Comparison of ENCODE assay signal across 11 cellular contexts in the genomic region with DNA sequence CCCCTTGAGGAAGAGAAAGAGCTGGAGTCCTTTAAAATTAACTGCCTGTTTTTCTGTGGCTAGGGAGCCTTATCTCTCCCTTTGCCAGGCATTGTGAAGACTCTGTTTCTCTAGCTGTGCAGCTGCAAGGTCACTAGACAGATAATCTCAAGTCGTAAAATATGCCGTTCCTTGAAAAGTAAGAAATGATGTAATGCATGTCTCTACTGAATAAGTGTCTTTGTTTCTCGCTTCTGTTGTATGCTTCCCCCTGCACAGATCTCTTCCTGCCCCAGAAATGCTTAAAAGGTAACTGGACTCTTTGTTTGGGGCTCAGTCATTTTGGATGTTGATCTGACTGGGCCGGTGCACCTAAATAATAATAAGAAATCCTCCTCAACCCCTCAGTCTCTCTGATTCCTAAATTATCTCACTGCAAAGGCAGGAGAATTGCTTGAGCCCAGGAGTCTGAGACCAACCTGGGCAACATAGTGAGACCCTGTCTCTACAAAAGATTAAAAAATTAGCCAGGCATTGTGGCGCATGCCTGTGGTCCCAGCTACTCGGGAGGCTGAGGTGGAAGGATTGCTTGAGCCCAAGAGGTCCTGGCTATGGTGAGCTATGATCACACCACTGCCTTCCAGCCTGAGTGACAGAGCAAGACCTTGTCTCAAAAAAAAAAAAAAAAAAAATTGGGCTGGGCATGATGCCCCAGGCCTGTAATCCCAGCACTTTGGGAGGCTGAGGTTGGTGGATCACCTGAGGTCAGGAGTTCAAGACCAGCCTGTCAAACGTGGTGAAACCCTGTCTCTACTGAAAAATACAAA. TPM values are rescaled to one million over a fixed set of nuclear protein-coding genes. Genes with fewer than 3 reads are reported as not detected.
"Had no signal": no experiment of that assay in that cellular context is flagged by ENCODE, and none has a peak within 500 bp of the region (broad histone marks: within the 10 kb centered on the region; RNA-seq: fewer than 3 reads in every experiment).

No MANE protein-coding gene starts in this region.

RNA-seq across cellular contexts. Expression of gene CYP2A6, which starts 16.3 kb away (rescaled TPM):
- total RNA-seq: cerebellum, dermis microvascular lymphatic vessel endothelial cell, esophagus muscularis mucosa, mammary epithelial cell, renal cortical epithelial cell, skeletal muscle tissue, stomach, thoracic aorta, urinary bladder had no signal
- polyA plus RNA-seq: mammary epithelial cell, pancreas, stomach had no signal

RNA-seq across cellular contexts. Expression of gene CYP2A7, which starts 48.1 kb away (rescaled TPM):
- total RNA-seq: cerebellum, dermis microvascular lymphatic vessel endothelial cell, esophagus muscularis mucosa, mammary epithelial cell, renal cortical epithelial cell, skeletal muscle tissue, stomach, thoracic aorta, urinary bladder had no signal
- polyA plus RNA-seq: adipose tissue, mammary epithelial cell, pancreas, stomach had no signal

RNA-seq across cellular contexts. Expression of gene MIA, which starts 58.6 kb away (rescaled TPM):
- total RNA-seq: dermis microvascular lymphatic vessel endothelial cell, renal cortical epithelial cell, thoracic aorta had no signal
